Comparison of ENCODE assay signal across 23 cellular contexts in genomic region chr10:118276727-118277126, GRCh38.
DNase-seq lines count a peak whose midpoint lies in the region; ATAC-seq and TF ChIP-seq lines count a peak whose summit lies in the region.
"Had no signal": no experiment of that assay in that cellular context is flagged by ENCODE, and none has a peak within 500 bp of the region (broad histone marks: within the 10 kb centered on the region; RNA-seq: fewer than 3 reads in every experiment).

No MANE protein-coding gene starts in this region.

- H3K27ac ChIP-seq in uterus (peak overlapping the region; percentile 71 to 85), upper lobe of left lung (no peak overlapping the region)
- H3K27ac ChIP-seq: BLaER1 had no signal

- TF ChIP-seq POLR2A in uterus (IDR thresholded peaks at IDR 0.05) (no peak), upper lobe of left lung (IDR thresholded peaks at IDR 0.05) (no peak)

- DNase-seq in SK-N-DZ (ENCODE audit: low spot score): peak; percentile 85
- peak in 1 of 2 donors; percentile 41 for DNase-seq in uterus
- no peak for DNase-seq in activated CD8-positive, alpha-beta memory T cell treated with anti-CD3 and anti-CD28 coated beads, Interleukin-2, amount 50 U/mL, for 4 hours
- DNase-seq in GM13977 (ENCODE audit: low spot score): no peak
- DNase-seq in upper lobe of left lung: no peak
- DNase-seq: 8988T; ACHN; BE2C; C1 segment of cervical spinal cord; CD4-positive, alpha-beta memory T cell; CD4-positive, CD25-positive, alpha-beta regulatory T cell; CD8-positive, alpha-beta memory T cell; COR-L47; DMS 273 treated with DMSO at 0.1 percent for 48 hours; DMS153; DMS53; DMS79; DND-41; EL; GDM1 had no signal

- in situ Hi-C loops in GM13977 (cut with MboI; ENCODE audit: low pct_unique_long_range_greater_than_20kb, low sequenced_read_pairs, unreplicated experiment): no loop called here

- intact Hi-C loops in uterus (cut with DNase I; ENCODE audit: low total_unique reads): no loop called here

- no peaks in the 10 kb centered on the region for H3K36me3 ChIP-seq in uterus
- H3K36me3 ChIP-seq in upper lobe of left lung: no peaks in the 10 kb centered on the region
- H3K36me3 ChIP-seq: BE2C, BLaER1 had no signal

- TF ChIP-seq CTCF in uterus (IDR thresholded peaks at IDR 0.05) (no peak), GM13977 (IDR thresholded peaks at IDR 0.05; ENCODE audit: extremely low read depth, insufficient read depth, missing control alignments) (no peak), upper lobe of left lung (IDR thresholded peaks at IDR 0.05) (no peak)

- H3K27me3 ChIP-seq in uterus: no peaks in the 10 kb centered on the region
- no peaks in the 10 kb centered on the region for H3K27me3 ChIP-seq in upper lobe of left lung
- H3K27me3 ChIP-seq: BLaER1 had no signal

- H3K9me3 ChIP-seq in uterus (peaks cover 0 to 2% of the 10 kb centered on the region in 2 donors), upper lobe of left lung (peaks cover 0 to 7% (median 2%) of the 10 kb centered on the region in 4 donors)
- H3K9me3 ChIP-seq: BE2C had no signal

- WGBS in upper lobe of left lung, 2 donors: 70 to 87% methylated on average over 2 of the region's 2 CpGs

- ATAC-seq in SK-N-SH treated with all-trans-retinoic acid at 6 μM for 48 hours: no peak
- ATAC-seq in upper lobe of left lung (ENCODE audit: low FRiP score in 2 of 2): no peak
- ATAC-seq: GM12878 had no signal

- H3K4me3 ChIP-seq in uterus (no peak overlapping the region), upper lobe of left lung (no peak overlapping the region)
- H3K4me3 ChIP-seq: BLaER1, GM12878 had no signal

- H3K4me1 ChIP-seq in uterus: peaks cover 0 to 3% of the 10 kb centered on the region in 2 donors
- no peaks in the 10 kb centered on the region for H3K4me1 ChIP-seq in upper lobe of left lung
- H3K4me1 ChIP-seq: BE2C, BLaER1 had no signal

- TF ChIP-seq EP300 in upper lobe of left lung (IDR thresholded peaks at IDR 0.05): no peak

TF ChIP-seq in SK-N-SH treated with all-trans-retinoic acid at 6 μM for 48 hours, 23 proteins besides CTCF, POLR2A, EP300 and RAD21:
- TF ChIP-seq SNAI2 (CRISPR knock-in tag; IDR thresholded peaks at IDR 0.05) (no peak), CREB5 (CRISPR knock-in tag; IDR thresholded peaks at IDR 0.05; ENCODE audit: low read depth) (no peak), PPARA (CRISPR knock-in tag; IDR thresholded peaks at IDR 0.05; ENCODE audit: borderline replicate concordance) (no peak), GLIS3 (CRISPR knock-in tag; IDR thresholded peaks at IDR 0.05) (no peak), ZNF565 (CRISPR knock-in tag; conservative IDR thresholded peaks at IDR 0.05; ENCODE audit: low read depth) (no peak), TCF4 (CRISPR knock-in tag; IDR thresholded peaks at IDR 0.05; ENCODE audit: borderline replicate concordance) (peak; percentile 35; the same call in 1 of the 2 replicates)
TF ChIP-seq in SK-N-SH treated with all-trans-retinoic acid at 6 μM for 48 hours: peak in this region for 1.

Comparison
In these comparisons a context has a peak if more than half of its experiments do, and no peak if none do; other contexts are left out.
1. H3K27ac ChIP-seq: peak in uterus (2 of 2); none in upper lobe of left lung (0 of 4).